Comparison of ENCODE assay signal across 26 cellular contexts in genomic region chr7:26670841-26671240, GRCh38.
DNase-seq lines count a peak whose midpoint lies in the region; ATAC-seq, FAIRE-seq and TF ChIP-seq lines count a peak whose summit lies in the region.
"Had no signal": no experiment of that assay in that cellular context is flagged by ENCODE, and none has a peak within 500 bp of the region (broad histone marks: within the 10 kb centered on the region; RNA-seq: fewer than 3 reads in every experiment).

No MANE protein-coding gene starts in this region.

- TF ChIP-seq CTCF in Loucy (conservative IDR thresholded peaks at IDR 0.05; ENCODE audit: low read length) = no peak
- TF ChIP-seq CTCF in PC-3 (conservative IDR thresholded peaks at IDR 0.05; ENCODE audit: low read depth, low read length) = no peak
- TF ChIP-seq CTCF in endothelial cell of umbilical vein (IDR thresholded peaks at IDR 0.05; ENCODE audit: extremely low read depth in 1 of 2, insufficient read depth in 1 of 2, low read depth in 1 of 2, low read length in 2 of 2) = no peak

- ATAC-seq in PC-3 = peak; percentile 65
- ATAC-seq in GM19467 (IDR thresholded peaks at IDR 0.05; ENCODE audit: unreplicated experiment) = no peak
- ATAC-seq: GM12878 had no signal

- TF ChIP-seq POLR2A in H54 (IDR thresholded peaks at IDR 0.05; ENCODE audit: low read depth, low read length) (no peak), endothelial cell of umbilical vein (IDR thresholded peaks at IDR 0.05; ENCODE audit: low read depth, low read length) (no peak)

- no peak overlapping the region for H3K27ac ChIP-seq in PC-3 (ENCODE audit: low read length)
- no peak overlapping the region for H3K27ac ChIP-seq in endothelial cell of umbilical vein (ENCODE audit: insufficient read depth, low read depth, low read length)
- H3K27ac ChIP-seq: BLaER1 had no signal

- CTCF ChIA-PET in PC-3 (lab: Charles Lee) = interaction anchor here (1.5 kb wide), 1 partner anchor 302 kb away, joined by 16 read pairs; no protein-coding TSS in a partner anchor
- CTCF ChIA-PET in endothelial cell of umbilical vein (lab: Charles Lee) = interaction anchor here (1.5 to 7.6 kb wide), 3 partner anchors 11 to 302 kb away, joined by 10 to 345 read pairs (median 17); no protein-coding TSS in a partner anchor

- POLR2A ChIA-PET in PC-3 (lab: Charles Lee; ENCODE audit: unreplicated experiment) = no interaction called here
- POLR2A ChIA-PET in endothelial cell of umbilical vein (lab: Charles Lee) = no interaction called here

- dilution Hi-C loops in endothelial cell of umbilical vein (cut with MboI; ENCODE audit: extremely low pct_ligation_motif_present, low sequenced_read_pairs) = no loop called here

- DNase-seq in H54 (ENCODE audit: insufficient read length, low spot score) (no peak), PC-3 (peak; percentile 66), endothelial cell of umbilical vein (ENCODE audit: low read depth, low spot score) (no peak), amniotic stem cell (lab: John Stamatoyannopoulos, UW) (no peak)
- no peak for DNase-seq in stimulated activated CD4-positive, alpha-beta T cell treated with anti-CD3 and anti-CD28 coated beads, Interleukin-4, amount 100 ng/mL, for 24 hours
- DNase-seq: 8988T; ACHN; BE2C; C1 segment of cervical spinal cord; CD4-positive, alpha-beta memory T cell; CD4-positive, CD25-positive, alpha-beta regulatory T cell; CD8-positive, alpha-beta memory T cell; COR-L47; DMS 273 treated with DMSO at 0.1 percent for 48 hours; DMS153; DMS79; DND-41; EL; GDM1 had no signal

- no peaks in the 10 kb centered on the region for H3K9me3 ChIP-seq in Loucy (ENCODE audit: insufficient read depth, low read depth, low read length)
- H3K9me3 ChIP-seq in PC-3 (ENCODE audit: low read length) = no peaks in the 10 kb centered on the region
- H3K9me3 ChIP-seq in endothelial cell of umbilical vein (replicated peaks; ENCODE audit: control insufficient read depth, insufficient read depth, low read length) = no peaks in the 10 kb centered on the region
- H3K9me3 ChIP-seq: BE2C, BLaER1 had no signal

- H3K79me2 ChIP-seq in Loucy (ENCODE audit: insufficient read depth, low read length) (0 out of 2 replicates have a peak, but pooled peaks cover 10% of the 10 kb centered on the region), PC-3 (ENCODE audit: low read length) (no peaks in the 10 kb centered on the region), endothelial cell of umbilical vein (ENCODE audit: control insufficient read depth, insufficient read depth, low read length) (no peaks in the 10 kb centered on the region)

- H4K20me1 ChIP-seq in Loucy (ENCODE audit: insufficient read depth, low read length, poor library complexity, severe bottlenecking) (no peaks in the 10 kb centered on the region), PC-3 (ENCODE audit: low read length) (no peaks in the 10 kb centered on the region), endothelial cell of umbilical vein (replicated peaks; ENCODE audit: control insufficient read depth, extremely low read depth, insufficient read depth, low read length) (no peaks in the 10 kb centered on the region)
- H4K20me1 ChIP-seq: BLaER1 had no signal

- H3K36me3 ChIP-seq in Loucy (ENCODE audit: insufficient read depth, low read length) = no peaks in the 10 kb centered on the region
- H3K36me3 ChIP-seq in PC-3 (ENCODE audit: low read depth, low read length) = no peaks in the 10 kb centered on the region
- H3K36me3 ChIP-seq in endothelial cell of umbilical vein (ENCODE audit: control insufficient read depth in 2 of 2, extremely low read depth in 1 of 2, insufficient read depth in 2 of 2, low read length in 2 of 2) = no peaks in the 10 kb centered on the region
- H3K36me3 ChIP-seq: BE2C, BLaER1 had no signal

- peak overlapping the region; percentile 66 for H3K9ac ChIP-seq in Loucy (ENCODE audit: low read depth, low read length, poor library complexity, severe bottlenecking)
- H3K9ac ChIP-seq in PC-3 (ENCODE audit: low read length) = no peak overlapping the region
- H3K9ac ChIP-seq in endothelial cell of umbilical vein (replicated peaks; ENCODE audit: extremely low read depth, insufficient read depth, low read length) = no peak overlapping the region
- H3K9ac ChIP-seq: BLaER1 had no signal

- intact Hi-C loops in PC-3 (cut with micrococcal nuclease) (loop anchor here (10.0 kb wide), 1 partner anchor 596 kb away; no protein-coding TSS in a partner anchor), endothelial cell of umbilical vein (cut with micrococcal nuclease) (no loop called here)

- BruUV-seq in PC-3 (replicated peaks; lab: Mats Ljungman, UMichigan) (no TSS peak), endothelial cell of umbilical vein (replicated peaks; lab: Mats Ljungman, UMichigan) (no TSS peak)

- no peaks in the 10 kb centered on the region for H3K9me2 ChIP-seq in Loucy (replicated peaks; ENCODE audit: low read depth, low read length)
- no peaks in the 10 kb centered on the region for H3K9me2 ChIP-seq in PC-3 (replicated peaks; ENCODE audit: low read length)

- H3K4me2 ChIP-seq in Loucy (ENCODE audit: low read depth, low read length, poor library complexity, severe bottlenecking) (peak overlapping the region; percentile 73), PC-3 (ENCODE audit: low read length) (peak overlapping the region; percentile 35), endothelial cell of umbilical vein (ENCODE audit: insufficient read depth, low read length) (no peak overlapping the region)
- H3K4me2 ChIP-seq: BLaER1 had no signal

- H3K4me1 ChIP-seq in Loucy (ENCODE audit: insufficient read depth, low read length, poor library complexity, severe bottlenecking) = peaks cover 78% of the 10 kb centered on the region
- H3K4me1 ChIP-seq in PC-3 (ENCODE audit: insufficient read depth, low read length) = peaks cover 36% of the 10 kb centered on the region
- peaks cover 13% of the 10 kb centered on the region for H3K4me1 ChIP-seq in endothelial cell of umbilical vein (ENCODE audit: control insufficient read depth, extremely low read depth, insufficient read depth, low read length)
- H3K4me1 ChIP-seq: BE2C, BLaER1 had no signal

- FAIRE-seq in H54 (lab: Jason Lieb, UNC) = peak; percentile 45
- no peak for FAIRE-seq in endothelial cell of umbilical vein (lab: Jason Lieb, UNC)
- FAIRE-seq: A204.1, GM12878, GM12892, GM18507 had no signal

- H3F3A ChIP-seq in Loucy (ENCODE audit: low read depth) (no peaks in the 10 kb centered on the region), PC-3 (ENCODE audit: low read length, unreplicated experiment) (no peaks in the 10 kb centered on the region)

- no peaks in the 10 kb centered on the region for H3K9me1 ChIP-seq in endothelial cell of umbilical vein (replicated peaks; ENCODE audit: control insufficient read depth, extremely low read depth, insufficient read depth, low read length)

- H2AFZ ChIP-seq in Loucy (ENCODE audit: low read length) (no peak overlapping the region), PC-3 (ENCODE audit: low read length) (no peak overlapping the region), endothelial cell of umbilical vein (ENCODE audit: low read depth, low read length) (no peak overlapping the region)

- H3K27me3 ChIP-seq in Loucy (ENCODE audit: insufficient read depth, low read length, poor library complexity, severe bottlenecking) (no peaks in the 10 kb centered on the region), PC-3 (ENCODE audit: low read length) (no peaks in the 10 kb centered on the region), endothelial cell of umbilical vein (ENCODE audit: control insufficient read depth in 2 of 2, insufficient read depth in 2 of 2, low read length in 2 of 2) (no peaks in the 10 kb centered on the region)
- H3K27me3 ChIP-seq: BLaER1 had no signal

- peak overlapping the region; percentile 61 for H3K4me3 ChIP-seq in Loucy (ENCODE audit: low read length, poor library complexity, severe bottlenecking)
- no peak overlapping the region for H3K4me3 ChIP-seq in PC-3 (ENCODE audit: low read length)
- no peak overlapping the region for H3K4me3 ChIP-seq in endothelial cell of umbilical vein (replicated peaks in 1 of 3; ENCODE audit: insufficient read depth in 1 of 3, low read depth in 1 of 3, low read length in 3 of 3)
- H3K4me3 ChIP-seq: BLaER1, GM12878 had no signal

TF ChIP-seq in endothelial cell of umbilical vein, 7 proteins besides CTCF, POLR2A, EP300 and RAD21:
- TF ChIP-seq FOS (IDR thresholded peaks at IDR 0.05; ENCODE audit: borderline replicate concordance, insufficient read depth, low read length) (peak; percentile 16), MAX (IDR thresholded peaks at IDR 0.05; ENCODE audit: insufficient read depth, insufficient read length) (no peak), MYC (IDR thresholded peaks at IDR 0.05; ENCODE audit: low read depth, low read length) (no peak)
TF ChIP-seq in endothelial cell of umbilical vein: peak in this region for 1.
